In genomic region chr17:65278050-65278819, GRCh38 we compare ENCODE assay signal across 8 cellular contexts.
DNase-seq lines count a peak whose midpoint lies in the region; ATAC-seq and TF ChIP-seq lines count a peak whose summit lies in the region.

No MANE protein-coding gene starts in this region.

- no peaks in the 10 kb centered on the region for H3K27me3 ChIP-seq in lower lobe of right lung (ENCODE audit: low read depth)

- TF ChIP-seq CTCF in lower lobe of right lung (IDR thresholded peaks at IDR 0.05) (peak; percentile 72), type B pancreatic cell (conservative IDR thresholded peaks at IDR 0.05) (peak; percentile 83)

- peaks cover 14% of the 10 kb centered on the region for H3K4me1 Mint-ChIP-seq in type B pancreatic cell (ENCODE audit: unreplicated experiment)

- intact Hi-C loops in lower lobe of right lung (cut with DNase I) = no loop called here

- H3K27me3 Mint-ChIP-seq in type B pancreatic cell = no peaks in the 10 kb centered on the region

- H3K36me3 Mint-ChIP-seq in type B pancreatic cell = no peaks in the 10 kb centered on the region

- no peak overlapping the region for H3K27ac ChIP-seq in lower lobe of right lung

- peak overlapping the region; percentile 35 for H3K27ac Mint-ChIP-seq in type B pancreatic cell

- peak; percentile 71 for DNase-seq in D341Med (ENCODE audit: low spot score)
- DNase-seq in HuH-7 (ENCODE audit: low spot score) = peak; percentile 73
- peak; percentile 92 for DNase-seq in SW480 (ENCODE audit: low spot score)
- peak; percentile 62 for DNase-seq in dedifferentiated amniotic fluid mesenchymal stem cell (ENCODE audit: extremely low spot score)
- peak; percentile 50 for DNase-seq in lower lobe of right lung
- peak; percentile 74 for DNase-seq in type B pancreatic cell (ENCODE audit: extremely low spot score, unreplicated experiment)
- DNase-seq in effector CD4-positive, alpha-beta T cell = no peak

- no peaks in the 10 kb centered on the region for H3K9me3 ChIP-seq in lower lobe of right lung

- no peaks in the 10 kb centered on the region for H3K36me3 ChIP-seq in lower lobe of right lung

- peaks cover 13% of the 10 kb centered on the region for H3K4me1 ChIP-seq in lower lobe of right lung

- H3K4me3 Mint-ChIP-seq in type B pancreatic cell = peak overlapping the region; percentile 10

- H3K4me3 ChIP-seq in lower lobe of right lung = peak overlapping the region; percentile 4

- no peaks in the 10 kb centered on the region for H3K9me3 Mint-ChIP-seq in type B pancreatic cell

- peak; percentile 82 to 87 for ATAC-seq in lower lobe of right lung
- ATAC-seq in HG03095 (IDR thresholded peaks at IDR 0.05; ENCODE audit: unreplicated experiment) = no peak
